ENCODE assay signal across 31 cellular contexts in the genomic region with DNA sequence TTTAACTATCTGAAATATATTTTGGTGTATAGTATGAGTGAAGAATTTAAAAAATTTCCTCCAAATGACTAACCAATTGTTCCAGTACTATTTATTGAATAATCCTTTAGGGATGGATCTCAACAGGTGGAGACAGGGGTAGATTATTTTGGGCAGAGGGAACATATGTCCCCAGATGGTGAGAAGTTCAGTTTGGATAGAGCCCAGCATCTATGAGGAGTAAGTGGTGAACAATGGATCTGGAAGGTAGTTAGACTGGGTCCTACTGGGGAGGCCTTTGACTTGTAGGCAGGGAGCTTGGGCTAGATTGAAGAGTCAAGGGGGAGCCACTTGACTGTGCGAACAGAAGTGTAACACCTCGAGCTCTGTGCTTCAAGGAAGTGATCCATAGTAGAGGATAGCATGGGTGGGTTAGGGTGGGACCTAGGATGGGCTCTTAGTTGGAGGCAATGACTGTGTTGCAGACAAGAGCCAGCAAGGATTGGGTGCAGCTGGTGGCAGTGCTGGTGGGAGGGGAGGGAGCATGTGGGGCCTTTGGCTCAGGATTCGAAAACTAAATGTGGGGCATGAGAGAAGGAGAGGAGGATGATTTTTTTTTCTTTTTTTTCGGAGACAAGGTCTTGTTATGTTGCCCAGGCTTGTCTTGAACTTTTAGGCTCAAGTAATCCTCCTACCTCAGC. TPM values are rescaled to one million over a fixed set of nuclear protein-coding genes. Genes with fewer than 3 reads are reported as not detected.
DNase-seq lines count a peak whose midpoint lies in the region; ATAC-seq, FAIRE-seq and TF ChIP-seq lines count a peak whose summit lies in the region.
"Had no signal": no experiment of that assay in that cellular context is flagged by ENCODE, and none has a peak within 500 bp of the region (broad histone marks: within the 10 kb centered on the region; RNA-seq: fewer than 3 reads in every experiment).

No MANE protein-coding gene starts in this region.

- intact Hi-C loops in activated CD4-positive, alpha-beta T cell treated with anti-CD3 and anti-CD28 coated beads, Interleukin-2, amount 10 ng/mL, durations not matched to agents 24 days and 14 days (cut with micrococcal nuclease) = no loop called here
- intact Hi-C loops in CD8-positive, alpha-beta T cell (cut with DNase I, micrococcal nuclease) = loop anchor here (5.0 to 10.0 kb wide), 4 partner anchors 98 to 878 kb away; partner anchors contain the start of gene TBRG4 (in 1 of the 2)

- no peak for DNase-seq in activated CD4-positive, alpha-beta T cell treated with anti-CD3 and anti-CD28 coated beads, Interleukin-2, amount 10 ng/mL, durations not matched to agents 24 days and 14 days
- DNase-seq in activated CD4-positive, alpha-beta T cell treated with anti-CD3 and anti-CD28 coated beads for 4 hours = no peak
- DNase-seq in CD8-positive, alpha-beta T cell = no peak
- DNase-seq in natural killer cell treated with Interleukin-12 subunit alpha and Interleukin-12 subunit beta and Interleukin-15 and Interleukin-18, amount 100 ng/mL, for 72 hours (ENCODE audit: low spot score) = no peak
- DNase-seq in iPS-NIHi7 (ENCODE audit: extremely low spot score) (no peak), NCI-H524 (lab: John Stamatoyannopoulos, UW) (no peak), urothelium cell line (ENCODE audit: low spot score) (no peak)
- DNase-seq: 8988T; activated CD4-positive, alpha-beta T cell treated with anti-CD3 and anti-CD28 coated beads, Interleukin-2, amount 50 U/mL, for 4 hours; activated gamma-delta T cell treated with Interleukin-2 at 50 U/mL for 16 hours; amygdala; brain microvascular endothelial cell; C1 segment of cervical spinal cord; EL; heart right ventricle; MV-4-11; naive B cell; NCI-H1436 treated with DMSO at 0.1 percent for 48 hours; NCI-H446; NCI-H82; Peyer's patch; SHP77 treated with DMSO at 0.1 percent for 48 hours; SW 1271; upper lobe of left lung had no signal

- no peaks in the 10 kb centered on the region for H3K36me3 ChIP-seq in CD8-positive, alpha-beta T cell (ENCODE audit: insufficient read depth, low read length)
- H3K36me3 ChIP-seq: Peyer's patch, upper lobe of left lung had no signal

- ATAC-seq in CD8-positive, alpha-beta T cell = no peak
- no peak for ATAC-seq in activated T-helper 17 cell treated with anti-CD3 and anti-CD28 coated beads, Interleukin-2, amount 50 U/mL, for 72 hours (replicated peaks)
- ATAC-seq in natural killer cell treated with Interleukin-12 subunit alpha and Interleukin-12 subunit beta and Interleukin-15 and Interleukin-18, amount 100 ng/mL, for 72 hours = no peak
- ATAC-seq: heart right ventricle; stimulated activated memory B cell treated with anti-CD40 and anti-IgM and Interleukin-4, amounts not matched to agents 10 μg/mL and 1 μg/mL and 100 μg/mL, for 72 hours; WTC11 had no signal

- H3K4me3 ChIP-seq in CD8-positive, alpha-beta T cell (ENCODE audit: low read depth, low read length) = no peak overlapping the region
- H3K4me3 ChIP-seq: heart right ventricle, Peyer's patch, upper lobe of left lung had no signal

- H3K27ac Mint-ChIP-seq in activated CD4-positive, alpha-beta T cell treated with anti-CD3 and anti-CD28 coated beads, Interleukin-2, amount 10 ng/mL, durations not matched to agents 24 days and 14 days = peak overlapping the region; percentile 68
- peak overlapping the region; percentile 50 for H3K27ac Mint-ChIP-seq in CD8-positive, alpha-beta T cell
- H3K27ac Mint-ChIP-seq in activated T-helper 17 cell treated with anti-CD3 and anti-CD28 coated beads, Interleukin-2, amount 50 U/mL, for 72 hours = peak overlapping the region; percentile 99
- peak overlapping the region; percentile 54 to 66 for H3K27ac Mint-ChIP-seq in natural killer cell treated with Interleukin-12 subunit alpha and Interleukin-12 subunit beta and Interleukin-15 and Interleukin-18, amount 100 ng/mL, for 72 hours
- H3K27ac Mint-ChIP-seq: stimulated activated memory B cell treated with anti-CD40 and anti-IgM and Interleukin-4, amounts not matched to agents 10 μg/mL and 1 μg/mL and 100 μg/mL, for 72 hours; WTC11 had no signal

- TF ChIP-seq CTCF in CD8-positive, alpha-beta T cell (IDR thresholded peaks at IDR 0.05) = no peak

- H3K4me1 Mint-ChIP-seq in activated CD4-positive, alpha-beta T cell treated with anti-CD3 and anti-CD28 coated beads, Interleukin-2, amount 10 ng/mL, durations not matched to agents 24 days and 14 days = peaks cover 41% of the 10 kb centered on the region
- H3K4me1 Mint-ChIP-seq in CD8-positive, alpha-beta T cell (ENCODE audit: low read depth) = peaks cover 46% of the 10 kb centered on the region
- H3K4me1 Mint-ChIP-seq in activated T-helper 17 cell treated with anti-CD3 and anti-CD28 coated beads, Interleukin-2, amount 50 U/mL, for 72 hours = peaks cover 29% of the 10 kb centered on the region
- peaks cover 30 to 41% of the 10 kb centered on the region in 2 donors for H3K4me1 Mint-ChIP-seq in natural killer cell treated with Interleukin-12 subunit alpha and Interleukin-12 subunit beta and Interleukin-15 and Interleukin-18, amount 100 ng/mL, for 72 hours (ENCODE audit: low read depth in 2 of 2)

- H3K27me3 Mint-ChIP-seq in activated CD4-positive, alpha-beta T cell treated with anti-CD3 and anti-CD28 coated beads, Interleukin-2, amount 10 ng/mL, durations not matched to agents 24 days and 14 days = no peaks in the 10 kb centered on the region
- H3K27me3 Mint-ChIP-seq in CD8-positive, alpha-beta T cell (ENCODE audit: low read depth) = no peaks in the 10 kb centered on the region
- no peaks in the 10 kb centered on the region for H3K27me3 Mint-ChIP-seq in activated T-helper 17 cell treated with anti-CD3 and anti-CD28 coated beads, Interleukin-2, amount 50 U/mL, for 72 hours
- H3K27me3 Mint-ChIP-seq in natural killer cell treated with Interleukin-12 subunit alpha and Interleukin-12 subunit beta and Interleukin-15 and Interleukin-18, amount 100 ng/mL, for 72 hours = no peaks in the 10 kb centered on the region
- H3K27me3 Mint-ChIP-seq: naive B cell; stimulated activated memory B cell treated with anti-CD40 and anti-IgM and Interleukin-4, amounts not matched to agents 10 μg/mL and 1 μg/mL and 100 μg/mL, for 72 hours had no signal

- no peak overlapping the region for H3K4me3 Mint-ChIP-seq in activated CD4-positive, alpha-beta T cell treated with anti-CD3 and anti-CD28 coated beads, Interleukin-2, amount 10 ng/mL, durations not matched to agents 24 days and 14 days
- H3K4me3 Mint-ChIP-seq in CD8-positive, alpha-beta T cell = no peak overlapping the region
- H3K4me3 Mint-ChIP-seq in activated T-helper 17 cell treated with anti-CD3 and anti-CD28 coated beads, Interleukin-2, amount 50 U/mL, for 72 hours = no peak overlapping the region
- no peak overlapping the region for H3K4me3 Mint-ChIP-seq in natural killer cell treated with Interleukin-12 subunit alpha and Interleukin-12 subunit beta and Interleukin-15 and Interleukin-18, amount 100 ng/mL, for 72 hours
- H3K4me3 Mint-ChIP-seq: stimulated activated memory B cell treated with anti-CD40 and anti-IgM and Interleukin-4, amounts not matched to agents 10 μg/mL and 1 μg/mL and 100 μg/mL, for 72 hours; WTC11 had no signal

- H3K9me3 Mint-ChIP-seq in activated CD4-positive, alpha-beta T cell treated with anti-CD3 and anti-CD28 coated beads, Interleukin-2, amount 10 ng/mL, durations not matched to agents 24 days and 14 days = no peaks in the 10 kb centered on the region
- peaks cover 3% of the 10 kb centered on the region for H3K9me3 Mint-ChIP-seq in CD8-positive, alpha-beta T cell
- no peaks in the 10 kb centered on the region for H3K9me3 Mint-ChIP-seq in activated T-helper 17 cell treated with anti-CD3 and anti-CD28 coated beads, Interleukin-2, amount 50 U/mL, for 72 hours
- no peaks in the 10 kb centered on the region for H3K9me3 Mint-ChIP-seq in natural killer cell treated with Interleukin-12 subunit alpha and Interleukin-12 subunit beta and Interleukin-15 and Interleukin-18, amount 100 ng/mL, for 72 hours
- H3K9me3 Mint-ChIP-seq: WTC11 had no signal

- POLR2A ChIA-PET in CD8-positive, alpha-beta T cell (lab: Charles Lee) = no interaction called here

- FAIRE-seq in urothelium cell line (lab: Jason Lieb, UNC) = no peak
- FAIRE-seq: D721Med, endothelial cell of umbilical vein, frontal cortex, H1 had no signal

- H3K27me3 ChIP-seq in CD8-positive, alpha-beta T cell (ENCODE audit: insufficient read depth, low read length) = no peaks in the 10 kb centered on the region
- H3K27me3 ChIP-seq: brain microvascular endothelial cell, heart right ventricle, Peyer's patch, upper lobe of left lung had no signal

- H3K9me3 ChIP-seq in CD8-positive, alpha-beta T cell (ENCODE audit: low read length) = peaks cover 1% of the 10 kb centered on the region
- H3K9me3 ChIP-seq: heart right ventricle, Peyer's patch, upper lobe of left lung had no signal

- CTCF ChIA-PET in CD8-positive, alpha-beta T cell (lab: Charles Lee) = interaction anchor here (1.1 kb wide), 1 partner anchor 32 kb away, joined by 4 read pairs; no protein-coding TSS in a partner anchor

- peaks cover 38% of the 10 kb centered on the region for H3K4me1 ChIP-seq in CD8-positive, alpha-beta T cell (ENCODE audit: insufficient read depth, low read length)

- H3K36me3 Mint-ChIP-seq in activated CD4-positive, alpha-beta T cell treated with anti-CD3 and anti-CD28 coated beads, Interleukin-2, amount 10 ng/mL, durations not matched to agents 24 days and 14 days (ENCODE audit: low read depth) = peaks cover 9% of the 10 kb centered on the region
- H3K36me3 Mint-ChIP-seq in CD8-positive, alpha-beta T cell = peaks cover 3% of the 10 kb centered on the region
- peaks cover 12% of the 10 kb centered on the region for H3K36me3 Mint-ChIP-seq in activated T-helper 17 cell treated with anti-CD3 and anti-CD28 coated beads, Interleukin-2, amount 50 U/mL, for 72 hours (ENCODE audit: low read depth)
- H3K36me3 Mint-ChIP-seq in natural killer cell treated with Interleukin-12 subunit alpha and Interleukin-12 subunit beta and Interleukin-15 and Interleukin-18, amount 100 ng/mL, for 72 hours = peaks cover 4% of the 10 kb centered on the region
- H3K36me3 Mint-ChIP-seq: naive B cell had no signal

- no peak overlapping the region for H3K27ac ChIP-seq in CD8-positive, alpha-beta T cell (ENCODE audit: low read depth, low read length)
- H3K27ac ChIP-seq: brain microvascular endothelial cell, heart right ventricle, Peyer's patch, upper lobe of left lung had no signal

RNA-seq across cellular contexts. Expression of gene PURB, which starts 3.9 kb away (rescaled TPM):
- 41.4 and 41.5 TPM in 2 replicates for total RNA-seq in activated CD4-positive, alpha-beta T cell treated with anti-CD3 and anti-CD28 coated beads, Interleukin-2, amount 10 ng/mL, durations not matched to agents 24 days and 14 days
- 10 to 100 TPM; 16.3 to 16.5 TPM for total RNA-seq in CD8-positive, alpha-beta T cell
- 10 to 100 TPM; 22.5 to 24.5 TPM for total RNA-seq in activated T-helper 17 cell treated with anti-CD3 and anti-CD28 coated beads, Interleukin-2, amount 50 U/mL, for 72 hours
- total RNA-seq in natural killer cell treated with Interleukin-12 subunit alpha and Interleukin-12 subunit beta and Interleukin-15 and Interleukin-18, amount 100 ng/mL, for 72 hours = 10 to 100 TPM; 39.1 to 41.8 TPM

RNA-seq across cellular contexts. Expression of gene H2AZ2, which starts 41.3 kb away (rescaled TPM):
- total RNA-seq in activated CD4-positive, alpha-beta T cell treated with anti-CD3 and anti-CD28 coated beads, Interleukin-2, amount 10 ng/mL, durations not matched to agents 24 days and 14 days = 188 and 192 TPM in 2 replicates
- 100 to 1,000 TPM; 187 to 197 TPM for total RNA-seq in CD8-positive, alpha-beta T cell
- 100 to 1,000 TPM; 156 to 157 TPM for total RNA-seq in activated T-helper 17 cell treated with anti-CD3 and anti-CD28 coated beads, Interleukin-2, amount 50 U/mL, for 72 hours
- total RNA-seq in natural killer cell treated with Interleukin-12 subunit alpha and Interleukin-12 subunit beta and Interleukin-15 and Interleukin-18, amount 100 ng/mL, for 72 hours = 100 to 1,000 TPM; 193 to 208 TPM
